In genomic region chr1:167328306-167328705, GRCh38 we compare ENCODE assay signal across 1 cellular context.
TF ChIP-seq lines count a peak whose summit lies in the region.

No MANE protein-coding gene starts in this region.

TF ChIP-seq in GM23338, 12 proteins besides CTCF, POLR2A, EP300 and RAD21 (continued from another document):
- TF ChIP-seq REST (IDR thresholded peaks at IDR 0.05; ENCODE audit: unreplicated experiment) (no peak), EZH2 (IDR thresholded peaks at IDR 0.05; ENCODE audit: low read depth, unreplicated experiment) (no peak), POLR2AphosphoS5 (IDR thresholded peaks at IDR 0.05; ENCODE audit: low read depth) (no peak), ZNF331 (CRISPR knock-in tag; IDR thresholded peaks at IDR 0.05; ENCODE audit: low read depth) (no peak)
